ENCODE assay signal across 9 cellular contexts in genomic region chr1:209207701-209208286, GRCh38.
DNase-seq lines count a peak whose midpoint lies in the region; ATAC-seq and TF ChIP-seq lines count a peak whose summit lies in the region.
"Had no signal": no experiment of that assay in that cellular context is flagged by ENCODE, and none has a peak within 500 bp of the region (broad histone marks: within the 10 kb centered on the region; RNA-seq: fewer than 3 reads in every experiment).

No MANE protein-coding gene starts in this region.

- no peaks in the 10 kb centered on the region for H3K36me3 Mint-ChIP-seq in activated CD8-positive, alpha-beta T cell treated with anti-CD3 and anti-CD28 coated beads for 36 hours (ENCODE audit: low read depth)
- H3K36me3 Mint-ChIP-seq in osteocyte (ENCODE audit: unreplicated experiment), result no peaks in the 10 kb centered on the region
- H3K36me3 Mint-ChIP-seq: naive B cell had no signal

- CTCF ChIA-PET in activated CD8-positive, alpha-beta T cell treated with anti-CD3 and anti-CD28 coated beads for 36 hours (lab: Charles Lee), result interaction anchor here (0.8 to 1.7 kb wide), 12 partner anchors 12 to 963 kb away, joined by 3 to 10 read pairs (median 3); no protein-coding TSS in a partner anchor

- peaks cover 36% of the 10 kb centered on the region for H3K27me3 Mint-ChIP-seq in activated CD8-positive, alpha-beta T cell treated with anti-CD3 and anti-CD28 coated beads for 36 hours
- peaks cover 88% of the 10 kb centered on the region for H3K27me3 Mint-ChIP-seq in osteocyte (ENCODE audit: unreplicated experiment)

- intact Hi-C loops in activated CD8-positive, alpha-beta T cell treated with anti-CD3 and anti-CD28 coated beads for 36 hours (cut with micrococcal nuclease), result loop anchor here (10.0 kb wide), 2 partner anchors 147 to 553 kb away; no protein-coding TSS in a partner anchor

- TF ChIP-seq CTCF in activated CD8-positive, alpha-beta T cell treated with anti-CD3 and anti-CD28 coated beads for 36 hours (IDR thresholded peaks at IDR 0.05), result peak; percentile 55
- peak; percentile 91 for TF ChIP-seq CTCF in osteocyte (IDR thresholded peaks at IDR 0.05)

- H3K4me1 Mint-ChIP-seq in activated CD8-positive, alpha-beta T cell treated with anti-CD3 and anti-CD28 coated beads for 36 hours (ENCODE audit: low read depth), result peaks cover 2% of the 10 kb centered on the region
- peaks cover 7% of the 10 kb centered on the region for H3K4me1 Mint-ChIP-seq in osteocyte (ENCODE audit: unreplicated experiment)

- H3K9me3 Mint-ChIP-seq in activated CD8-positive, alpha-beta T cell treated with anti-CD3 and anti-CD28 coated beads for 36 hours, result no peaks in the 10 kb centered on the region
- H3K9me3 Mint-ChIP-seq in osteocyte (ENCODE audit: unreplicated experiment), result no peaks in the 10 kb centered on the region
- H3K9me3 Mint-ChIP-seq: naive B cell had no signal

- H3K4me3 Mint-ChIP-seq in activated CD8-positive, alpha-beta T cell treated with anti-CD3 and anti-CD28 coated beads for 36 hours, result no peak overlapping the region
- H3K4me3 Mint-ChIP-seq in osteocyte (ENCODE audit: unreplicated experiment), result peak overlapping the region; percentile 60

- POLR2A ChIA-PET in activated CD8-positive, alpha-beta T cell treated with anti-CD3 and anti-CD28 coated beads for 36 hours (lab: Charles Lee), result no interaction called here

- no peak overlapping the region for H3K27ac Mint-ChIP-seq in activated CD8-positive, alpha-beta T cell treated with anti-CD3 and anti-CD28 coated beads for 36 hours
- no peak overlapping the region for H3K27ac Mint-ChIP-seq in osteocyte (ENCODE audit: unreplicated experiment)
- H3K27ac Mint-ChIP-seq: naive B cell had no signal

- DNase-seq in activated T-cell treated with anti-CD3 and anti-CD28 coated beads for 48 hours (ENCODE audit: low read depth), result peak; percentile 10
- DNase-seq in activated T-cell treated with anti-CD3 and anti-CD28 coated beads for 4 hours, result no peak
- peak; percentile 32 for DNase-seq in NCI-H1694 (lab: John Stamatoyannopoulos, UW)
- peak; percentile 58 for DNase-seq in activated CD8-positive, alpha-beta T cell treated with anti-CD3 and anti-CD28 coated beads for 36 hours
- peak; percentile 79 for DNase-seq in glomerular visceral epithelial cell (ENCODE audit: extremely low spot score)
- no peak for DNase-seq in osteocyte (ENCODE audit: extremely low spot score, unreplicated experiment)
- DNase-seq: naive B cell had no signal

- peak; percentile 61 for ATAC-seq in HG02610 (IDR thresholded peaks at IDR 0.05; ENCODE audit: unreplicated experiment)
- ATAC-seq in activated CD8-positive, alpha-beta T cell treated with anti-CD3 and anti-CD28 coated beads for 36 hours, result peak; percentile 60
- no peak for ATAC-seq in HG02938 (IDR thresholded peaks at IDR 0.05; ENCODE audit: unreplicated experiment)

Comparison
In these comparisons a context has a peak if more than half of its experiments do, and no peak if none do; other contexts are left out.
1. DNase-seq: peak in activated T-cell treated with anti-CD3 and anti-CD28 coated beads for 48 hours (single experiment), NCI-H1694 (single experiment), activated CD8-positive, alpha-beta T cell treated with anti-CD3 and anti-CD28 coated beads for 36 hours (single experiment) and glomerular visceral epithelial cell (single experiment); none in activated T-cell treated with anti-CD3 and anti-CD28 coated beads for 4 hours (single experiment) and osteocyte (single experiment).